8 cellular contexts compared by ENCODE assay signal in the genomic region with DNA sequence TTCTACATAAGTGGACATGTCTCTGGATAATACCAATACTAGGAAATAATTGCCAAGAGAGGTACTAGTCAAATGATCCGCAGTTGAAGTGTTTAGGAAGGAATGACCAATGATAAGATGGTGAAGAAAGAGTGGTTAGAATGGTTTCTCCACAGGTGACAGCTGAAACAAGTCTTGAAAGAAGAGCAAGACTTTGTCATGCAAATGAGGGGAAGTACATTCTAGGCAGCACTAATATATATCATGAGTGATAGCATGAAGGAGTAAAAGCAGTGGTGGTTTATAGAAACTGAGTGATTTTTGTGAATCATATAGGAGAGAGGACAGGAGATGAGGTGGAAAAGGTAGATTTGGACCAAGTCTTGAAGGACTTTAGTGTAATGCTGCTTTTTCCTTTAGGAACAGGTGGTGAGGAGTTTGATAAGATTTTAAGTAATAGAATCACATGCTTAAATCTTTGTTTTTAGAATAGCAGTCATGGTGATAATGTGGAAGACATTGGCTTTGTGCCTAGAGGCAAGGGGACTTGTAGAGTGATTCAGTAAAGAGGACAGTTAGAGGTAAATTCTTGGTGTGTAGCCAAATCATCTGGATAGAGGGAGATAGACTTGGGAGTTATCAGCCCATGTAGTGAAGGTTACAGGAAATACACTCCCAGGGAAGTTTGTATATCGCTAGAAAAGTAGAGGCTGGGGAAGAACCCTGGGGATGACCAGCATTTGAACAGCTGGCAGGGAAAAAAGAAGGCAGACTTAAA. TPM values are rescaled to one million over a fixed set of nuclear protein-coding genes. Genes with fewer than 3 reads are reported as not detected.
DNase-seq lines count a peak whose midpoint lies in the region; ATAC-seq, FAIRE-seq and TF ChIP-seq lines count a peak whose summit lies in the region.

No MANE protein-coding gene starts in this region.

- 0 out of 4 replicates have a peak, but pooled peaks of 1 of the 2 experiments have one; percentile 7 for TF ChIP-seq RAD21 in K562 (CRISPR knock-in tag; conservative IDR thresholded peaks at IDR 0.05 in 1 of 2, IDR thresholded peaks at IDR 0.05 in 1 of 2)

- TF ChIP-seq CTCF in GM12864 (IDR thresholded peaks at IDR 0.05; ENCODE audit: low read depth, low read length, missing control alignments) (no peak), K562 (IDR thresholded peaks at IDR 0.05 in 2 of 3, conservative IDR thresholded peaks at IDR 0.05 in 1 of 3; ENCODE audit: insufficient read depth in 2 of 3, low read depth in 1 of 3, low read length in 3 of 3) (no peak)

- no peaks in the 10 kb centered on the region for H3K36me3 ChIP-seq in K562 (ENCODE audit: control insufficient read depth, insufficient read depth, low read length)

- no peak for TF ChIP-seq POLR2A in K562 (conservative IDR thresholded peaks at IDR 0.05)

- no peaks in the 10 kb centered on the region for H4K20me1 ChIP-seq in K562 (replicated peaks; ENCODE audit: control insufficient read depth, insufficient read depth, low read length)

- peak overlapping the region; percentile 70 for H3K4me2 ChIP-seq in K562 (ENCODE audit: insufficient read depth, low read length)

- POLR2A ChIA-PET in K562 (lab: Yijun Ruan, JAX) = no interaction called here

- FAIRE-seq in K562 (lab: Jason Lieb, UNC) = peak; percentile 84

- DNase-seq in GM12864 (ENCODE audit: low read depth) (peak; percentile 27), K562 (ENCODE audit: extremely low read depth in 1 of 4, low spot score in 3 of 4) (peak; percentile 22 to 85 (median 46)), DMS79 (lab: John Stamatoyannopoulos, UW) (no peak), middle frontal gyrus (ENCODE audit: extremely low spot score, low spot score) (no peak), cerebellar nuclear complex (lab: John Stamatoyannopoulos, UW) (no peak)
- no peak for DNase-seq in activated CD4-positive, alpha-beta T cell treated with anti-CD3 and anti-CD28 coated beads, Interleukin-2, amount 50 U/mL, for 4 hours

- H3K9me3 ChIP-seq in K562 (replicated peaks; ENCODE audit: control insufficient read depth, insufficient read depth, low read depth, low read length) = no peaks in the 10 kb centered on the region

- H3K9ac ChIP-seq in K562 (ENCODE audit: insufficient read depth in 1 of 2, low read depth in 2 of 2, low read length in 2 of 2) = peak overlapping the region in 1 of 2 experiments; percentile 48; a peak in 1 of 4 replicates

- peaks cover 82% of the 10 kb centered on the region for H3K79me2 ChIP-seq in K562 (ENCODE audit: control insufficient read depth, insufficient read depth, low read length)

- CTCF ChIA-PET in K562 (lab: Yijun Ruan, JAX; ENCODE audit: low intra/inter-chr PET ratio) = no interaction called here

- whole genome bisulfite sequencing in K562 (ENCODE audit: insufficient coverage, low coverage, missing lambda C conversion rate) = 14% methylated on average over 1 of the region's 2 CpGs

- H2AFZ ChIP-seq in K562 (ENCODE audit: low read depth, low read length) = no peak overlapping the region

- no TSS peak for BruUV-seq in K562 (replicated peaks; lab: Mats Ljungman, UMichigan)

- peak overlapping the region; percentile 65 for H3K27ac ChIP-seq in K562 (ENCODE audit: extremely low read depth, low read depth, low read length)

- H3K4me3 ChIP-seq in GM12864 (ENCODE audit: low read depth, low read length) = no peak overlapping the region
- H3K4me3 ChIP-seq in K562 = no peak overlapping the region

- peak; percentile 96 for ATAC-seq in GM19452 (IDR thresholded peaks at IDR 0.05; ENCODE audit: unreplicated experiment)
- peak; percentile 89 for ATAC-seq in HG03135 (IDR thresholded peaks at IDR 0.05; ENCODE audit: unreplicated experiment)
- peak; percentile 64 for ATAC-seq in K562

- in situ Hi-C loops in K562 (cut with MboI) = no loop called here

- no peaks in the 10 kb centered on the region for H3K27me3 ChIP-seq in K562 (ENCODE audit: control insufficient read depth in 2 of 2, insufficient read depth in 2 of 2, low read length in 2 of 2)

- TF ChIP-seq EP300 in K562 (IDR thresholded peaks at IDR 0.05; ENCODE audit: low read length) = peak; percentile 75; the same call in 1 of the 2 replicates

- peaks cover 11 to 48% of the 10 kb centered on the region in 2 experiments; a peak in 4 of 5 replicates for H3K4me1 ChIP-seq in K562 (replicated peaks in 1 of 2; ENCODE audit: control insufficient read depth in 2 of 2, insufficient read depth in 2 of 2, low read length in 2 of 2)

- intact Hi-C loops in K562 (cut with micrococcal nuclease) = no loop called here

- no peaks in the 10 kb centered on the region for H3K9me1 ChIP-seq in K562 (ENCODE audit: control insufficient read depth, insufficient read depth, low read length)

TF ChIP-seq in K562, 482 proteins besides CTCF, POLR2A, EP300 and RAD21 (continues in another document):
- no peak for TF ChIP-seq TEAD1 (CRISPR knock-in tag; IDR thresholded peaks at IDR 0.05)
- TF ChIP-seq NFIC (IDR thresholded peaks at IDR 0.05) = peak; percentile 97
- TF ChIP-seq TFE3 (CRISPR knock-in tag; IDR thresholded peaks at IDR 0.05) = no peak
- TF ChIP-seq PTRF (tag; IDR thresholded peaks at IDR 0.05) = no peak
- peak; percentile 76 for TF ChIP-seq NCOR1 (IDR thresholded peaks at IDR 0.05)
- TF ChIP-seq OTX1 (CRISPR knock-in tag; IDR thresholded peaks at IDR 0.05) = no peak
- peak; percentile 48; the same call in 1 of the 2 replicates for TF ChIP-seq HMBOX1 (IDR thresholded peaks at IDR 0.05)
- no peak for TF ChIP-seq ZNF445 (CRISPR knock-in tag; IDR thresholded peaks at IDR 0.05; ENCODE audit: low read depth)
- peak; percentile 24; the same call in 1 of the 2 replicates for TF ChIP-seq HDAC2 (IDR thresholded peaks at IDR 0.05)
- no peak for TF ChIP-seq ZNF518B (CRISPR knock-in tag; IDR thresholded peaks at IDR 0.05)
- no peak for TF ChIP-seq KLF13 (tag; IDR thresholded peaks at IDR 0.05; ENCODE audit: borderline replicate concordance, low read depth)

RNA-seq across cellular contexts. Expression of gene SLMAP, which starts 31.9 kb away (rescaled TPM):
- total RNA-seq in K562 (2011; cell fraction: chromatin; rRNA removed; ENCODE audit: low replicate concordance) = 45.2 and 144 TPM in 2 replicates
- 33.2 and 46.8 TPM in 2 replicates for total RNA-seq in K562 (2011; cell fraction: nucleolus; rRNA removed)
- 77.5 and 135 TPM in 2 replicates for total RNA-seq in K562 (2011; cell fraction: nucleoplasm; rRNA removed)
- total RNA-seq in K562 (2014; rRNA removed) (27.5 and 28.3 TPM in 2 replicates), K562 (2014; rRNA removed; fragmentation: Illumina TruSeq; extraction: Trizol) (38.1 and 46.8 TPM in 2 replicates), K562 (2015; rRNA removed; fragmentation: Illumina TruSeq; extraction: Trizol) (34.1 and 35.0 TPM in 2 replicates), K562 (2021) (50.7 and 59.3 TPM in 2 replicates)
- polyA plus RNA-seq in K562 (2011; rRNA removed) (22.4 and 25.8 TPM in 2 replicates), K562 (2014; fragmentation: Illumina TruSeq; extraction: Trizol) (25.5 and 30.8 TPM in 2 replicates), K562 (2014; fragmentation: Nextera tagmentation; extraction: Ambion mirVana) (10 to 100 TPM; 12.1 to 12.7 TPM), K562 (2014; rRNA removed) (19.5 and 22.1 TPM in 2 replicates)
- 10.3 and 16.2 TPM in 2 replicates for polyA plus RNA-seq in K562 (2011; cell fraction: cytosol; rRNA removed)
- polyA plus RNA-seq in K562 (2011; cell fraction: nucleus; rRNA removed) = 28.9 and 35.1 TPM in 2 replicates
- polyA plus RNA-seq in K562 (2012) = 15.7 and 18.8 TPM in 2 replicates
- 66.4 and 67.7 TPM in 2 replicates for polyA minus RNA-seq in K562 (2011; rRNA and poly(A)+ RNA removed)
- 25.0 and 32.3 TPM in 2 replicates for polyA minus RNA-seq in K562 (2011; cell fraction: cytosol; rRNA and poly(A)+ RNA removed)
- 39.9 and 52.4 TPM in 2 replicates for polyA minus RNA-seq in K562 (2011; cell fraction: nucleus; rRNA and poly(A)+ RNA removed)

Comparison
In these comparisons a context has a peak if more than half of its experiments do, and no peak if none do; other contexts are left out.
1. DNase-seq: peak in GM12864 (single experiment) and K562 (4 of 4); none in DMS79 (single experiment), middle frontal gyrus (single experiment), activated CD4-positive, alpha-beta T cell treated with anti-CD3 and anti-CD28 coated beads, Interleukin-2, amount 50 U/mL, for 4 hours (0 of 2) and cerebellar nuclear complex (0 of 2).
2. Peak in every context shown above with its lines, with median percentiles within 50 percentile points of each other: ATAC-seq.